ENCODE assay signal across 12 cellular contexts in genomic region chr6:24923885-24924401, GRCh38. TPM values are rescaled to one million over a fixed set of nuclear protein-coding genes. Genes with fewer than 3 reads are reported as not detected.
DNase-seq lines count a peak whose midpoint lies in the region.
"Had no signal": no experiment of that assay in that cellular context is flagged by ENCODE, and none has a peak within 500 bp of the region (broad histone marks: within the 10 kb centered on the region; RNA-seq: fewer than 3 reads in every experiment).

No MANE protein-coding gene starts in this region.

- peaks cover 5% of the 10 kb centered on the region for H3K9me3 Mint-ChIP-seq in activated naive CD4-positive, alpha-beta T cell treated with anti-CD3 and anti-CD28 coated beads, Interleukin-2, amount 10 ng/mL, durations not matched to agents 7 days and 5 days
- H3K9me3 Mint-ChIP-seq in activated CD4-positive, alpha-beta memory T cell treated with anti-CD3 and anti-CD28 coated beads, Interleukin-2, amount 10 ng/mL, durations not matched to agents 7 days and 5 days = peaks cover 7% of the 10 kb centered on the region

- peaks cover 86% of the 10 kb centered on the region for H3K4me1 Mint-ChIP-seq in activated naive CD4-positive, alpha-beta T cell treated with anti-CD3 and anti-CD28 coated beads, Interleukin-2, amount 10 ng/mL, durations not matched to agents 7 days and 5 days
- peaks cover 88% of the 10 kb centered on the region for H3K4me1 Mint-ChIP-seq in activated CD4-positive, alpha-beta memory T cell treated with anti-CD3 and anti-CD28 coated beads, Interleukin-2, amount 10 ng/mL, durations not matched to agents 7 days and 5 days

- DNase-seq in activated naive CD4-positive, alpha-beta T cell treated with anti-CD3 and anti-CD28 coated beads, Interleukin-2, amount 10 ng/mL, durations not matched to agents 7 days and 5 days = no peak
- DNase-seq in activated naive CD4-positive, alpha-beta T cell (lab: John Stamatoyannopoulos, UW) = no peak
- no peak for DNase-seq in activated CD4-positive, alpha-beta memory T cell treated with anti-CD3 and anti-CD28 coated beads, Interleukin-2, amount 10 ng/mL, durations not matched to agents 7 days and 5 days
- DNase-seq in iPS-NIHi11 (ENCODE audit: low spot score) (peak; percentile 43), OCI-M1 (lab: John Stamatoyannopoulos, UW) (no peak), NCI-H1694 (lab: John Stamatoyannopoulos, UW) (no peak), COLO829 (ENCODE audit: low spot score) (no peak), caudate nucleus (lab: John Stamatoyannopoulos, UW) (no peak)
- DNase-seq: brain microvascular endothelial cell; KBM-7; NCI-H187; stimulated activated CD4-positive, alpha-beta T cell treated with anti-CD3 and anti-CD28 coated beads, Interleukin-15, amount 100 ng/mL, for 24 hours had no signal

- no peak overlapping the region for H3K27ac ChIP-seq in caudate nucleus (ENCODE audit: low read depth, low read length)
- H3K27ac ChIP-seq: brain microvascular endothelial cell had no signal

- peaks cover 76% of the 10 kb centered on the region for H3K36me3 Mint-ChIP-seq in activated naive CD4-positive, alpha-beta T cell treated with anti-CD3 and anti-CD28 coated beads, Interleukin-2, amount 10 ng/mL, durations not matched to agents 7 days and 5 days
- peaks cover 83% of the 10 kb centered on the region for H3K36me3 Mint-ChIP-seq in activated CD4-positive, alpha-beta memory T cell treated with anti-CD3 and anti-CD28 coated beads, Interleukin-2, amount 10 ng/mL, durations not matched to agents 7 days and 5 days (ENCODE audit: low read depth)

- CTCF ChIA-PET in activated naive CD4-positive, alpha-beta T cell treated with anti-CD3 and anti-CD28 coated beads, Interleukin-2, amount 10 ng/mL, durations not matched to agents 7 days and 5 days (lab: Charles Lee) = interaction anchor here (1.4 to 3.5 kb wide), 3 partner anchors 9 to 15 kb away, joined by 4 to 12 read pairs (median 4); no protein-coding TSS in a partner anchor
- CTCF ChIA-PET in activated CD4-positive, alpha-beta memory T cell treated with anti-CD3 and anti-CD28 coated beads, Interleukin-2, amount 10 ng/mL, durations not matched to agents 7 days and 5 days (lab: Charles Lee) = interaction anchor here (1.0 to 1.4 kb wide), 2 partner anchors 9 to 68 kb away, joined by 4 to 10 read pairs; no protein-coding TSS in a partner anchor

- peak overlapping the region; percentile 64 for H3K4me3 Mint-ChIP-seq in activated naive CD4-positive, alpha-beta T cell treated with anti-CD3 and anti-CD28 coated beads, Interleukin-2, amount 10 ng/mL, durations not matched to agents 7 days and 5 days
- H3K4me3 Mint-ChIP-seq in activated CD4-positive, alpha-beta memory T cell treated with anti-CD3 and anti-CD28 coated beads, Interleukin-2, amount 10 ng/mL, durations not matched to agents 7 days and 5 days = no peak overlapping the region

- peak overlapping the region; percentile 87 for H3K27ac Mint-ChIP-seq in activated naive CD4-positive, alpha-beta T cell treated with anti-CD3 and anti-CD28 coated beads, Interleukin-2, amount 10 ng/mL, durations not matched to agents 7 days and 5 days
- H3K27ac Mint-ChIP-seq in activated CD4-positive, alpha-beta memory T cell treated with anti-CD3 and anti-CD28 coated beads, Interleukin-2, amount 10 ng/mL, durations not matched to agents 7 days and 5 days = peak overlapping the region; percentile 44

- POLR2A ChIA-PET in activated CD4-positive, alpha-beta memory T cell treated with anti-CD3 and anti-CD28 coated beads, Interleukin-2, amount 10 ng/mL, durations not matched to agents 7 days and 5 days (lab: Charles Lee) = interaction anchor here (0.9 to 19.0 kb wide), 5 partner anchors 9 to 63 kb away, joined by 3 to 839 read pairs (median 5); partner anchors contain the start of gene RIPOR2

- H3K27me3 Mint-ChIP-seq in activated naive CD4-positive, alpha-beta T cell treated with anti-CD3 and anti-CD28 coated beads, Interleukin-2, amount 10 ng/mL, durations not matched to agents 7 days and 5 days = no peaks in the 10 kb centered on the region
- H3K27me3 Mint-ChIP-seq in activated CD4-positive, alpha-beta memory T cell treated with anti-CD3 and anti-CD28 coated beads, Interleukin-2, amount 10 ng/mL, durations not matched to agents 7 days and 5 days = peaks cover 3% of the 10 kb centered on the region

RNA-seq across cellular contexts. Expression of gene RIPOR2, which starts 11.8 kb away (rescaled TPM):
- 100 to 1,000 TPM; 234 to 240 TPM for total RNA-seq in activated CD4-positive, alpha-beta memory T cell treated with anti-CD3 and anti-CD28 coated beads, Interleukin-2, amount 10 ng/mL, durations not matched to agents 7 days and 5 days
